ENCODE assay signal across 16 cellular contexts in genomic region chr15:41801185-41801584, GRCh38.
"Had no signal": no experiment of that assay in that cellular context is flagged by ENCODE, and none has a peak within 500 bp of the region (broad histone marks: within the 10 kb centered on the region; RNA-seq: fewer than 3 reads in every experiment).

No MANE protein-coding gene starts in this region.

- ATAC-seq: naive thymus-derived CD4-positive, alpha-beta T cell; psoas muscle had no signal

- H3K9me3 ChIP-seq: neutrophil, psoas muscle, sigmoid colon had no signal

- H3K4me2 ChIP-seq: hepatocyte had no signal

- H3K4me3 ChIP-seq: coronary artery, hepatocyte, psoas muscle, sigmoid colon, skin epidermis had no signal

- H3K9me3 Mint-ChIP-seq: endodermal cell; naive thymus-derived CD4-positive, alpha-beta T cell; nephron progenitor cell; type B pancreatic cell had no signal

- H3K4me3 Mint-ChIP-seq: endodermal cell; naive thymus-derived CD4-positive, alpha-beta T cell; nephron progenitor cell; type B pancreatic cell had no signal

- H3K27me3 ChIP-seq: hepatocyte, neutrophil, sigmoid colon had no signal

- FAIRE-seq: endothelial cell of umbilical vein, urothelium cell line had no signal

- H3K36me3 ChIP-seq: neutrophil had no signal

- H3K27me3 Mint-ChIP-seq: naive thymus-derived CD4-positive, alpha-beta T cell; type B pancreatic cell had no signal

- H3K27ac Mint-ChIP-seq: endodermal cell, nephron progenitor cell, type B pancreatic cell had no signal

- H3K27ac ChIP-seq: coronary artery, hepatocyte, neutrophil, psoas muscle had no signal

- DNase-seq: effector CD4-positive, alpha-beta T cell; endodermal cell; head of caudate nucleus; naive thymus-derived CD4-positive, alpha-beta T cell; nephron progenitor cell; psoas muscle; stimulated activated CD4-positive, alpha-beta T cell treated with anti-CD3 and anti-CD28 coated beads, Interleukin-12 subunit alpha, Interleukin-12 subunit beta, amount 100 ng/mL, for 4 hours; stimulated activated naive CD4-positive, alpha-beta T cell had no signal

- H2AFZ ChIP-seq: hepatocyte had no signal
